9 cellular contexts compared by ENCODE assay signal in the genomic region with DNA sequence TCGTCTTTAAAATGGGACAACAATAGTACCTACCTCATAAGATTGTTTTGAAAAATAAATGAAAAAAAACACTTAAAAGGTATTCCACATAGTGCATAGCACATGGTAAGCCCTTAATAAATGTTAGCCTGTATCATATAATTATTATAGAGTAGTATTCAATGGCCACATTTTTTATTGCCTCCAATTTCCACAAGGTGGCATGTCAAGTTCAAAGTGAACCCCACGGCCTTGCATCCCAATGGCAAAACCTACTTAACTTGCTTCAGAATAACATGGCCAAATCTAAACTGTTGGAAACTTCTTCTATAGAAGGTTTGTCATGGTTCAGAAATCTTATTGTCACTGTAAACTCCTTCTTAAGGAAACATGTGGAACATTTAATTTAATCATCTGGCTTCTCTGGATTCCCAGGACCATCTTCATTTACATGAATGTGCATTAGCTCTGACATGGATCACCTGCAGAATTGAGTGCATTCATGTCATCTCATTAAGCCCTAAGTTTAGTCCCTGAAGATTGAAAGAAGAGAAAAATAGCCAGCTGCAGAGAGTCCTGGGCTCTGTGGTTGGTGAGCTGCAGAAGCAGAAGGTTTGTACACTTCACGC.
DNase-seq lines count a peak whose midpoint lies in the region; ATAC-seq and TF ChIP-seq lines count a peak whose summit lies in the region.
"Had no signal": no experiment of that assay in that cellular context is flagged by ENCODE, and none has a peak within 500 bp of the region (broad histone marks: within the 10 kb centered on the region; RNA-seq: fewer than 3 reads in every experiment).

No MANE protein-coding gene starts in this region.

- no peak overlapping the region for H3K4me3 ChIP-seq in CD8-positive, alpha-beta T cell (ENCODE audit: low read depth, low read length)

- no peak for DNase-seq in Right ventricle myocardium inferior (ENCODE audit: missing footprints)
- no peak for DNase-seq in cardiac septum (ENCODE audit: low spot score)
- DNase-seq in HS-5 (ENCODE audit: low read depth): peak; percentile 24
- peak; percentile 30 for DNase-seq in UCSD-AML1 (lab: John Stamatoyannopoulos, UW; ENCODE audit: unreplicated experiment)
- peak; percentile 50 for DNase-seq in germinal center (ENCODE audit: low spot score)
- no peak for DNase-seq in sciatic nerve (ENCODE audit: low spot score)
- no peak for DNase-seq in CD8-positive, alpha-beta T cell
- no peak for DNase-seq in stimulated activated effector memory CD8-positive, alpha-beta T cell treated with anti-CD3 and anti-CD28 coated beads, Interleukin-12 subunit alpha, Interleukin-12 subunit beta, amount 100 ng/mL, for 72 hours (ENCODE audit: low spot score in 2 of 2)

- H3K9me3 Mint-ChIP-seq in CD8-positive, alpha-beta T cell: no peaks in the 10 kb centered on the region
- no peaks in the 10 kb centered on the region for H3K9me3 Mint-ChIP-seq in stimulated activated effector memory CD8-positive, alpha-beta T cell treated with anti-CD3 and anti-CD28 coated beads, Interleukin-12 subunit alpha, Interleukin-12 subunit beta, amount 100 ng/mL, for 72 hours
- H3K9me3 Mint-ChIP-seq: stimulated activated naive CD8-positive, alpha-beta T cell treated with anti-CD3 and anti-CD28 coated beads, Interleukin-15, amount 100 ng/mL, for 72 hours had no signal

- peaks cover 33% of the 10 kb centered on the region for H3K4me1 Mint-ChIP-seq in CD8-positive, alpha-beta T cell (ENCODE audit: low read depth)
- no peaks in the 10 kb centered on the region for H3K4me1 Mint-ChIP-seq in stimulated activated effector memory CD8-positive, alpha-beta T cell treated with anti-CD3 and anti-CD28 coated beads, Interleukin-12 subunit alpha, Interleukin-12 subunit beta, amount 100 ng/mL, for 72 hours

- no peaks in the 10 kb centered on the region for H3K9me3 ChIP-seq in CD8-positive, alpha-beta T cell (ENCODE audit: low read length)

- TF ChIP-seq CTCF in CD8-positive, alpha-beta T cell (IDR thresholded peaks at IDR 0.05): no peak

- intact Hi-C loops in Right ventricle myocardium inferior (cut with DNase I): loop anchor here (1.0 to 2.0 kb wide), 2 partner anchors 164 to 252 kb away; a partner anchor contains a TSS
- intact Hi-C loops in cardiac septum (cut with DNase I): loop anchor here (1.0 to 5.0 kb wide), 2 partner anchors 165 to 253 kb away; a partner anchor contains a TSS
- intact Hi-C loops in sciatic nerve (cut with DNase I): no loop called here
- intact Hi-C loops in CD8-positive, alpha-beta T cell (cut with DNase I, micrococcal nuclease): loop anchor here (1.0 to 5.0 kb wide), 3 partner anchors 45 to 252 kb away; no protein-coding TSS in a partner anchor

- no peak overlapping the region for H3K4me3 Mint-ChIP-seq in CD8-positive, alpha-beta T cell
- H3K4me3 Mint-ChIP-seq in stimulated activated effector memory CD8-positive, alpha-beta T cell treated with anti-CD3 and anti-CD28 coated beads, Interleukin-12 subunit alpha, Interleukin-12 subunit beta, amount 100 ng/mL, for 72 hours: no peak overlapping the region
- H3K4me3 Mint-ChIP-seq: stimulated activated naive CD8-positive, alpha-beta T cell treated with anti-CD3 and anti-CD28 coated beads, Interleukin-15, amount 100 ng/mL, for 72 hours had no signal

- CTCF ChIA-PET in CD8-positive, alpha-beta T cell (lab: Charles Lee): interaction anchor here (0.7 to 1.3 kb wide), 6 partner anchors 10 to 252 kb away, joined by 3 to 5 read pairs (median 4); no protein-coding TSS in a partner anchor

- no peaks in the 10 kb centered on the region for H3K27me3 Mint-ChIP-seq in CD8-positive, alpha-beta T cell (ENCODE audit: low read depth)
- H3K27me3 Mint-ChIP-seq: stimulated activated naive CD8-positive, alpha-beta T cell treated with anti-CD3 and anti-CD28 coated beads, Interleukin-15, amount 100 ng/mL, for 72 hours had no signal

- ATAC-seq in Right ventricle myocardium inferior (peak; percentile 72), sciatic nerve (peak; percentile 82)
- no peak for ATAC-seq in CD8-positive, alpha-beta T cell
- no peak for ATAC-seq in stimulated activated effector memory CD8-positive, alpha-beta T cell treated with anti-CD3 and anti-CD28 coated beads, Interleukin-12 subunit alpha, Interleukin-12 subunit beta, amount 100 ng/mL, for 72 hours

- no peaks in the 10 kb centered on the region for H3K27me3 ChIP-seq in CD8-positive, alpha-beta T cell (ENCODE audit: insufficient read depth, low read length)

- POLR2A ChIA-PET in CD8-positive, alpha-beta T cell (lab: Charles Lee): no interaction called here

- peaks cover 21% of the 10 kb centered on the region for H3K4me1 ChIP-seq in CD8-positive, alpha-beta T cell (ENCODE audit: insufficient read depth, low read length)

- no peak overlapping the region for H3K27ac ChIP-seq in CD8-positive, alpha-beta T cell (ENCODE audit: low read depth, low read length)

- no peak overlapping the region for H3K27ac Mint-ChIP-seq in CD8-positive, alpha-beta T cell
- H3K27ac Mint-ChIP-seq in stimulated activated effector memory CD8-positive, alpha-beta T cell treated with anti-CD3 and anti-CD28 coated beads, Interleukin-12 subunit alpha, Interleukin-12 subunit beta, amount 100 ng/mL, for 72 hours: no peak overlapping the region

- no peaks in the 10 kb centered on the region for H3K36me3 Mint-ChIP-seq in CD8-positive, alpha-beta T cell
- no peaks in the 10 kb centered on the region for H3K36me3 Mint-ChIP-seq in stimulated activated effector memory CD8-positive, alpha-beta T cell treated with anti-CD3 and anti-CD28 coated beads, Interleukin-12 subunit alpha, Interleukin-12 subunit beta, amount 100 ng/mL, for 72 hours

- H3K36me3 ChIP-seq in CD8-positive, alpha-beta T cell (ENCODE audit: insufficient read depth, low read length): no peaks in the 10 kb centered on the region

Comparison
In these comparisons a context has a peak if more than half of its experiments do, and no peak if none do; other contexts are left out.
1. ATAC-seq: peak in Right ventricle myocardium inferior (single experiment) and sciatic nerve (single experiment); none in CD8-positive, alpha-beta T cell (single experiment) and stimulated activated effector memory CD8-positive, alpha-beta T cell treated with anti-CD3 and anti-CD28 coated beads, Interleukin-12 subunit alpha, Interleukin-12 subunit beta, amount 100 ng/mL, for 72 hours (single experiment).
2. DNase-seq: peak in HS-5 (single experiment), UCSD-AML1 (single experiment) and germinal center (single experiment); none in Right ventricle myocardium inferior (single experiment), cardiac septum (single experiment), sciatic nerve (single experiment), CD8-positive, alpha-beta T cell (0 of 7) and stimulated activated effector memory CD8-positive, alpha-beta T cell treated with anti-CD3 and anti-CD28 coated beads, Interleukin-12 subunit alpha, Interleukin-12 subunit beta, amount 100 ng/mL, for 72 hours (0 of 2).